Comparison of ENCODE assay signal across 8 cellular contexts in the genomic region with DNA sequence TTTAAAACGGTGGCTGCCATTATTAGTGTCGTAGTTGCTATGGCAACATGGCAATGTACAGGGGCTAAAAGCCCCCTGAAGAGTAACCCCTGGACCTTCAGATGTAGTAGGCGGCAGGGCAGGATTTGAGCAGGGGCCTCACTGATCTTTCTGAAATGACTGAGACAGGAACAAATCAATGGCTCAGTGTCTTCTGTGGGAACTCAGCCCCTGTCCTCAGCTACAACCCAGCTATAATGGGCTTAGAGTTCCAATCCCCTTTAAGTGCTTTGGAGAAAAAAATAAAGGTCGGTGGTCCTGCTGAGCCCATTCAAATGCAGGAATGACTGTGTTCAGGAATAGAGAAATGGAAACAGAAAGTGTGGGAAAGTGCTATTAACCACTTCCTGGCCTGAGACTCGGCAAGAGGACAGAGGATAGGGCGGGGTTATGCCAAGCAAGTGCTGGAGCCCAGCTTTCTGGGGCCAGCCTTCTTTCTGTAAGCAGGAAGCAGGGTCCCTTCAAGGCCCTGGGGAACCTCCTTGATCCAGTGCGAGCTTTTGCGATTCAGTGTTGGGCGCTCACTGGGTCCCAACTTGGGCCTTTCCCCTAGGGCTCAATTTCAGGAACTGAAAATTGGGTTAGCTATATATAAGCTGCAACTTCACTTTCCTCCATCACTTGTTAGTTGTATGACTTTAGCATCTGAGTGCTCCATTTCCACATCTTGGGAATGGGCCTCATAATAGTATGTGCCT. TPM values are rescaled to one million over a fixed set of nuclear protein-coding genes. Genes with fewer than 3 reads are reported as not detected.
DNase-seq lines count a peak whose midpoint lies in the region; ATAC-seq and TF ChIP-seq lines count a peak whose summit lies in the region.

No MANE protein-coding gene starts in this region.

- H4K20me1 ChIP-seq in DND-41 (ENCODE audit: insufficient read depth, low read length): no peaks in the 10 kb centered on the region

- intact Hi-C loops in upper lobe of right lung (cut with DNase I): loop anchor here (5.0 to 10.0 kb wide), 2 partner anchors 58 to 355 kb away; no protein-coding TSS in a partner anchor

- no peaks in the 10 kb centered on the region for H3K79me2 ChIP-seq in DND-41 (ENCODE audit: insufficient read depth, low read length)

- ATAC-seq in DND-41 (ENCODE audit: insufficient read depth, low read depth) (peak; percentile 89), GM19438 (IDR thresholded peaks at IDR 0.05; ENCODE audit: low read depth, unreplicated experiment) (peak; percentile 85), HG03354 (IDR thresholded peaks at IDR 0.05; ENCODE audit: poor library complexity, severe bottlenecking, unreplicated experiment) (peak; percentile 85), WTC11 (peak; percentile 93), upper lobe of right lung (peak; percentile 62)

- peak overlapping the region; percentile 51; the same call in 1 of the 2 replicates for H2AFZ ChIP-seq in DND-41 (ENCODE audit: low read depth, low read length)

- H3K9ac ChIP-seq in DND-41 (ENCODE audit: low read depth, low read length): peak overlapping the region; percentile 7; the same call in 1 of the 2 replicates

- H3K4me1 Mint-ChIP-seq in WTC11: peaks cover 45% of the 10 kb centered on the region
- peaks cover 20% of the 10 kb centered on the region for H3K4me1 Mint-ChIP-seq in nephron progenitor cell

- H3K27ac ChIP-seq in DND-41 (ENCODE audit: low read length) (peak overlapping the region; percentile 76), upper lobe of right lung (no peak overlapping the region)

- H3K36me3 ChIP-seq in DND-41 (ENCODE audit: insufficient read depth, low read length): no peaks in the 10 kb centered on the region
- no peaks in the 10 kb centered on the region for H3K36me3 ChIP-seq in upper lobe of right lung

- no peaks in the 10 kb centered on the region for H3K9me3 Mint-ChIP-seq in WTC11
- no peaks in the 10 kb centered on the region for H3K9me3 Mint-ChIP-seq in nephron progenitor cell

- peaks cover 44% of the 10 kb centered on the region for H3K4me1 ChIP-seq in DND-41 (ENCODE audit: insufficient read depth, low read length)
- H3K4me1 ChIP-seq in upper lobe of right lung: peaks cover 23% of the 10 kb centered on the region

- CTCF ChIA-PET in WTC11 (lab: Charles Lee): interaction anchor here (0.7 to 13.5 kb wide), 19 partner anchors 19 to 455 kb away, joined by 3 to 250 read pairs (median 4); no protein-coding TSS in a partner anchor

- no peak overlapping the region for H3K4me3 ChIP-seq in DND-41 (ENCODE audit: low read depth in 1 of 2, low read length in 2 of 2)
- no peak overlapping the region for H3K4me3 ChIP-seq in upper lobe of right lung

- no peak for TF ChIP-seq CTCF in DND-41 (IDR thresholded peaks at IDR 0.05; ENCODE audit: borderline replicate concordance, extremely low read depth, low read length, poor library complexity, severe bottlenecking)
- no peak for TF ChIP-seq CTCF in WTC11 (IDR thresholded peaks at IDR 0.05)
- no peak for TF ChIP-seq CTCF in upper lobe of right lung (IDR thresholded peaks at IDR 0.05)
- TF ChIP-seq CTCF in nephron progenitor cell (IDR thresholded peaks at IDR 0.05): no peak

- H3K36me3 Mint-ChIP-seq in WTC11 (no peaks in the 10 kb centered on the region), nephron progenitor cell (ENCODE audit: low read depth) (no peaks in the 10 kb centered on the region)

- H3K9me3 ChIP-seq in DND-41 (ENCODE audit: insufficient read depth, low read length, severe bottlenecking): no peaks in the 10 kb centered on the region
- H3K9me3 ChIP-seq in upper lobe of right lung: no peaks in the 10 kb centered on the region

- H3K4me2 ChIP-seq in DND-41 (ENCODE audit: insufficient read depth, low read length): peak overlapping the region; percentile 34

- DNase-seq in DND-41 (peak; percentile 81), WTC11 (ENCODE audit: low spot score) (peak; percentile 71), upper lobe of right lung (no peak), GM19240 (ENCODE audit: insufficient read length, low spot score) (no peak), nephron progenitor cell (no peak)
- DNase-seq in stimulated activated CD8-positive, alpha-beta memory T cell treated with anti-CD3 and anti-CD28 coated beads, Interleukin-4, amount 100 ng/mL, for 48 hours: no peak

- peak overlapping the region; percentile 94 for H3K27ac Mint-ChIP-seq in WTC11
- H3K27ac Mint-ChIP-seq in nephron progenitor cell: no peak overlapping the region

- no peaks in the 10 kb centered on the region for H3K27me3 ChIP-seq in DND-41 (ENCODE audit: insufficient read depth, low read length, poor library complexity)
- no peaks in the 10 kb centered on the region for H3K27me3 ChIP-seq in upper lobe of right lung

- POLR2A ChIA-PET in WTC11 (lab: Charles Lee): interaction anchor here (0.6 to 0.8 kb wide), 2 partner anchors 48 to 120 kb away, joined by 3 to 4 read pairs; no protein-coding TSS in a partner anchor

- H3K4me3 Mint-ChIP-seq in WTC11 (no peak overlapping the region), nephron progenitor cell (no peak overlapping the region)

- peaks cover 23% of the 10 kb centered on the region for H3K27me3 Mint-ChIP-seq in WTC11 (ENCODE audit: low read depth)
- peaks cover 12% of the 10 kb centered on the region for H3K27me3 Mint-ChIP-seq in nephron progenitor cell (ENCODE audit: low read depth, poor library complexity)

TF ChIP-seq in WTC11, 78 proteins besides CTCF, POLR2A, EP300 and RAD21:
- TF ChIP-seq CREM (CRISPR knock-in tag; IDR thresholded peaks at IDR 0.05) (peak; percentile 44; the same call in 1 of the 2 replicates), ETV6 (CRISPR knock-in tag; IDR thresholded peaks at IDR 0.05) (peak; percentile 79), GRHL2 (CRISPR knock-in tag; IDR thresholded peaks at IDR 0.05; ENCODE audit: insufficient replicate concordance, severe bottlenecking) (no peak), NR3C1 (CRISPR knock-in tag; conservative IDR thresholded peaks at IDR 0.05; ENCODE audit: low read depth) (no peak), ZNF512 (CRISPR knock-in tag; IDR thresholded peaks at IDR 0.05; ENCODE audit: borderline replicate concordance) (no peak), FOXK1 (CRISPR knock-in tag; IDR thresholded peaks at IDR 0.05) (peak; percentile 62; the same call in 1 of the 2 replicates), ZNF423 (CRISPR knock-in tag; IDR thresholded peaks at IDR 0.05) (peak; percentile 55; the same call in 1 of the 2 replicates), TEAD1 (CRISPR knock-in tag; IDR thresholded peaks at IDR 0.05) (peak; percentile 94; the same call in 1 of the 2 replicates), SP1 (CRISPR knock-in tag; conservative IDR thresholded peaks at IDR 0.05) (peak; percentile 64; the same call in 1 of the 2 replicates)
- TF ChIP-seq, protein P1, sequence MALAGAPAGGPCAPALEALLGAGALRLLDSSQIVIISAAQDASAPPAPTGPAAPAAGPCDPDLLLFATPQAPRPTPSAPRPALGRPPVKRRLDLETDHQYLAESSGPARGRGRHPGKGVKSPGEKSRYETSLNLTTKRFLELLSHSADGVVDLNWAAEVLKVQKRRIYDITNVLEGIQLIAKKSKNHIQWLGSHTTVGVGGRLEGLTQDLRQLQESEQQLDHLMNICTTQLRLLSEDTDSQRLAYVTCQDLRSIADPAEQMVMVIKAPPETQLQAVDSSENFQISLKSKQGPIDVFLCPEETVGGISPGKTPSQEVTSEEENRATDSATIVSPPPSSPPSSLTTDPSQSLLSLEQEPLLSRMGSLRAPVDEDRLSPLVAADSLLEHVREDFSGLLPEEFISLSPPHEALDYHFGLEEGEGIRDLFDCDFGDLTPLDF (CRISPR knock-in tag; IDR thresholded peaks at IDR 0.05): no peak
- TF ChIP-seq, protein P2, sequence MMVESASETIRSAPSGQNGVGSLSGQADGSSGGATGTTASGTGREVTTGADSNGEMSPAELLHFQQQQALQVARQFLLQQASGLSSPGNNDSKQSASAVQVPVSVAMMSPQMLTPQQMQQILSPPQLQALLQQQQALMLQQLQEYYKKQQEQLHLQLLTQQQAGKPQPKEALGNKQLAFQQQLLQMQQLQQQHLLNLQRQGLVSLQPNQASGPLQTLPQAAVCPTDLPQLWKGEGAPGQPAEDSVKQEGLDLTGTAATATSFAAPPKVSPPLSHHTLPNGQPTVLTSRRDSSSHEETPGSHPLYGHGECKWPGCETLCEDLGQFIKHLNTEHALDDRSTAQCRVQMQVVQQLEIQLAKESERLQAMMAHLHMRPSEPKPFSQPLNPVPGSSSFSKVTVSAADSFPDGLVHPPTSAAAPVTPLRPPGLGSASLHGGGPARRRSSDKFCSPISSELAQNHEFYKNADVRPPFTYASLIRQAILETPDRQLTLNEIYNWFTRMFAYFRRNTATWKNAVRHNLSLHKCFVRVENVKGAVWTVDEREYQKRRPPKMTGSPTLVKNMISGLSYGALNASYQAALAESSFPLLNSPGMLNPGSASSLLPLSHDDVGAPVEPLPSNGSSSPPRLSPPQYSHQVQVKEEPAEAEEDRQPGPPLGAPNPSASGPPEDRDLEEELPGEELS (CRISPR knock-in tag; IDR thresholded peaks at IDR 0.05): peak; percentile 71; the same call in 1 of the 2 replicates
- TF ChIP-seq, protein P3, sequence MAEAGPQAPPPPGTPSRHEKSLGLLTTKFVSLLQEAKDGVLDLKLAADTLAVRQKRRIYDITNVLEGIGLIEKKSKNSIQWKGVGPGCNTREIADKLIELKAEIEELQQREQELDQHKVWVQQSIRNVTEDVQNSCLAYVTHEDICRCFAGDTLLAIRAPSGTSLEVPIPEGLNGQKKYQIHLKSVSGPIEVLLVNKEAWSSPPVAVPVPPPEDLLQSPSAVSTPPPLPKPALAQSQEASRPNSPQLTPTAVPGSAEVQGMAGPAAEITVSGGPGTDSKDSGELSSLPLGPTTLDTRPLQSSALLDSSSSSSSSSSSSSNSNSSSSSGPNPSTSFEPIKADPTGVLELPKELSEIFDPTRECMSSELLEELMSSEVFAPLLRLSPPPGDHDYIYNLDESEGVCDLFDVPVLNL (CRISPR knock-in tag; IDR thresholded peaks at IDR 0.05; ENCODE audit: borderline replicate concordance, low read depth): no peak

RNA-seq across cellular contexts. Expression of gene CD82, which starts 6.1 kb away (rescaled TPM):
- total RNA-seq in WTC11 (2021): 15.5 to 19.8 TPM (median 19.3 TPM) in 3 replicates
- total RNA-seq in upper lobe of right lung: 144 TPM

Comparison
In these comparisons a context has a peak if more than half of its experiments do, and no peak if none do; other contexts are left out.
1. DNase-seq: peak in DND-41 (single experiment) and WTC11 (single experiment); none in upper lobe of right lung (single experiment), stimulated activated CD8-positive, alpha-beta memory T cell treated with anti-CD3 and anti-CD28 coated beads, Interleukin-4, amount 100 ng/mL, for 48 hours (single experiment), GM19240 (single experiment) and nephron progenitor cell (single experiment).
2. Peak in every context shown above with its lines, with median percentiles within 50 percentile points of each other: ATAC-seq.